ENCODE assay signal across 16 cellular contexts in the genomic region with DNA sequence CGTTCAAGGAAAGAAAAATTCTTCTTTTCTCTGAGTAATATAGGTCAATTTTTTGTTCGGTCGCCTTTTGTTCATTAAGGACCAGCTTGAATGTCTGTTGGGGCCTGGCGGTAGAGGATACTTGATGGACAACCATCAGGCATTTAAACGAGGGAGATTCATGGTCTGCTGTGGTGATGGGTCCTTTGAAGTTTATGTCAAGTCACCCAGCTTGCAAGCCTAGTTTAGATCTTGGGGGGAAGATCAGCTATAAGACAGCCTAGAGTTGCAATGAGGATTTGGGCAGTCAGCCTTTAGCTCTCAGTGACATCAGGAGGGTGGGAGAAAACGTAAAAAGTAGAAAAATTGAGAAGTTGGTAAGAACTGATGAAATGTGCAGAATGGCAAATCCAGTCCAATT.
DNase-seq lines count a peak whose midpoint lies in the region; ATAC-seq, FAIRE-seq and TF ChIP-seq lines count a peak whose summit lies in the region.
"Had no signal": no experiment of that assay in that cellular context is flagged by ENCODE, and none has a peak within 500 bp of the region (broad histone marks: within the 10 kb centered on the region; RNA-seq: fewer than 3 reads in every experiment).

No MANE protein-coding gene starts in this region.

- no peak overlapping the region for H4K5ac ChIP-seq in H1 (ENCODE audit: insufficient read length, low read depth, low read length)

- no peak overlapping the region for H3K56ac ChIP-seq in H1 (replicated peaks; ENCODE audit: insufficient read length, low read depth, low read length)

- no peaks in the 10 kb centered on the region for H3K36me3 ChIP-seq in SK-N-MC (ENCODE audit: insufficient read depth, low read length)
- no peaks in the 10 kb centered on the region for H3K36me3 ChIP-seq in H1 (ENCODE audit: control insufficient read depth in 2 of 4, insufficient read depth in 4 of 4, low read length in 3 of 4)
- H3K36me3 ChIP-seq: BLaER1 had no signal

- H3K79me2 ChIP-seq in H1 (ENCODE audit: control insufficient read depth in 1 of 2, insufficient read depth in 2 of 2, low read length in 2 of 2): no peaks in the 10 kb centered on the region; a peak in 1 of 4 replicates

- CTCF ChIA-PET in H1 (lab: Charles Lee; ENCODE audit: partially characterized antibody): interaction anchor here (0.6 to 1.8 kb wide), 8 partner anchors 15 to 146 kb away, joined by 3 to 9 read pairs (median 4); no protein-coding TSS in a partner anchor

- H3K4me1 ChIP-seq in H1 (replicated peaks in 1 of 4; ENCODE audit: control insufficient read depth in 3 of 4, insufficient read depth in 4 of 4, low read length in 3 of 4): peaks cover 3 to 16% (median 5%) of the 10 kb centered on the region in 4 experiments
- H3K4me1 ChIP-seq: A549 had no signal

- no peak overlapping the region for H2AK5ac ChIP-seq in H1 (ENCODE audit: low read depth, low read length)

- H3K14ac ChIP-seq in H1 (ENCODE audit: insufficient read length): no peak overlapping the region

- no peak overlapping the region for H3K27ac ChIP-seq in SK-N-MC
- H3K27ac ChIP-seq in H1 (ENCODE audit: low read depth, low read length): no peak overlapping the region
- H3K27ac ChIP-seq: A549, BLaER1, HL-60 had no signal

- TF ChIP-seq EP300 in H1 (IDR thresholded peaks at IDR 0.05; ENCODE audit: borderline replicate concordance in 1 of 2, low read depth in 2 of 2, low read length in 2 of 2): no peak

- no peak overlapping the region for H3K4me3 Mint-ChIP-seq in nephron progenitor cell
- H3K4me3 Mint-ChIP-seq in type B pancreatic cell: peak overlapping the region; percentile 21
- H3K4me3 Mint-ChIP-seq: CD8-positive, alpha-beta memory T cell had no signal

- no peak for FAIRE-seq in H1 (lab: Jason Lieb, UNC)
- FAIRE-seq: A549, GM19239 had no signal

- no peak overlapping the region for H2BK5ac ChIP-seq in H1 (ENCODE audit: low read depth, low read length)

- no peak for TF ChIP-seq POLR2A in H1 (IDR thresholded peaks at IDR 0.05; ENCODE audit: control extremely low read depth in 1 of 2, low read depth in 2 of 2, low read length in 2 of 2)

- no peak overlapping the region for H2AFZ ChIP-seq in H1 (ENCODE audit: low read length)

- DNase-seq in SK-N-MC (ENCODE audit: low read depth, low spot score) (no peak), H1 (ENCODE audit: low read depth in 1 of 2, low spot score in 2 of 2) (no peak), nephron progenitor cell (no peak), type B pancreatic cell (ENCODE audit: extremely low spot score, unreplicated experiment) (no peak), G401 (ENCODE audit: low spot score) (no peak), UCSD-AML1 (lab: John Stamatoyannopoulos, UW; ENCODE audit: unreplicated experiment) (no peak)
- DNase-seq: Caco-2; CD8-positive, alpha-beta memory T cell; DND-41; GF-D8; HCEC 1CT had no signal

- peaks cover 3% of the 10 kb centered on the region for H3K27me3 Mint-ChIP-seq in nephron progenitor cell (ENCODE audit: low read depth, poor library complexity)
- no peaks in the 10 kb centered on the region for H3K27me3 Mint-ChIP-seq in type B pancreatic cell

- H2BK15ac ChIP-seq in H1 (ENCODE audit: low read length): no peak overlapping the region

- no peaks in the 10 kb centered on the region for H4K20me1 ChIP-seq in H1 (replicated peaks in 1 of 2; ENCODE audit: control insufficient read depth in 1 of 2, insufficient read depth in 2 of 2, low read length in 2 of 2)
- H4K20me1 ChIP-seq: BLaER1 had no signal

- no peak overlapping the region for H4K8ac ChIP-seq in H1 (ENCODE audit: extremely low read depth, insufficient read depth, low read length)

- 0 out of 2 replicates have a peak overlapping the region, but pooled peaks have one; percentile 10 for H2BK12ac ChIP-seq in H1 (ENCODE audit: low read depth, low read length)

- TF ChIP-seq CTCF in H1 (IDR thresholded peaks at IDR 0.05; ENCODE audit: control extremely low read depth in 1 of 3, insufficient read depth in 1 of 3, low read depth in 1 of 3, low read length in 3 of 3): no peak
- no peak for TF ChIP-seq CTCF in nephron progenitor cell (IDR thresholded peaks at IDR 0.05)
- no peak for TF ChIP-seq CTCF in type B pancreatic cell (conservative IDR thresholded peaks at IDR 0.05)

- H3K9ac ChIP-seq in SK-N-MC (ENCODE audit: insufficient read length) (peak overlapping the region; percentile 7), H1 (replicated peaks in 1 of 4; ENCODE audit: extremely low read depth in 1 of 4, low read depth in 3 of 4, low read length in 3 of 4) (no peak overlapping the region)
- H3K9ac ChIP-seq: BLaER1 had no signal

- H3K23ac ChIP-seq in H1 (ENCODE audit: insufficient read length): no peak overlapping the region

- 82% methylated on average over 6 of the region's 6 CpGs; no CpG with 5 or more reads in 1 of the 2 experiments for WGBS in H1 (ENCODE audit: extremely low coverage in 1 of 2, insufficient coverage in 1 of 2, insufficient read length in 1 of 2, insufficient replicate concordance in 2 of 2, low coverage in 1 of 2, low lambda C conversion rate in 2 of 2, missing lambda C conversion rate in 1 of 2), 2 experiments

- H3K4me3 ChIP-seq in SK-N-MC (no peak overlapping the region), H1 (ENCODE audit: extremely low read depth in 1 of 4, insufficient read depth in 2 of 4, low read depth in 3 of 4, low read length in 4 of 4) (no peak overlapping the region)
- H3K4me3 ChIP-seq: A549, BLaER1 had no signal

- no peak overlapping the region for H2BK20ac ChIP-seq in H1 (ENCODE audit: low read length)

- H3K9me3 ChIP-seq in SK-N-MC (ENCODE audit: low read depth, low read length) (no peaks in the 10 kb centered on the region), H1 (ENCODE audit: insufficient read depth in 2 of 2, low read depth in 1 of 2, low read length in 1 of 2) (no peaks in the 10 kb centered on the region)
- H3K9me3 ChIP-seq: A549, BLaER1, Caco-2 had no signal

- H3K23me2 ChIP-seq in H1 (ENCODE audit: low read depth, low read length): no peaks in the 10 kb centered on the region

- in situ Hi-C loops in G401 (cut with HindIII; ENCODE audit: low sequenced_read_pairs): no loop called here

- H3K36me3 Mint-ChIP-seq in nephron progenitor cell (ENCODE audit: low read depth) (no peaks in the 10 kb centered on the region), type B pancreatic cell (no peaks in the 10 kb centered on the region)
- H3K36me3 Mint-ChIP-seq: CD8-positive, alpha-beta memory T cell had no signal

- peaks cover 63% of the 10 kb centered on the region for H3K4me1 Mint-ChIP-seq in nephron progenitor cell
- H3K4me1 Mint-ChIP-seq in type B pancreatic cell (ENCODE audit: unreplicated experiment): peaks cover 24% of the 10 kb centered on the region

- no peak overlapping the region for H2BK120ac ChIP-seq in H1 (replicated peaks; ENCODE audit: low read depth, low read length)

- no peak overlapping the region for H3K4ac ChIP-seq in H1 (replicated peaks; ENCODE audit: insufficient read length, low read depth, low read length)

- no peaks in the 10 kb centered on the region for H3K79me1 ChIP-seq in H1 (ENCODE audit: low read depth, low read length)

- ATAC-seq in HG03175 (IDR thresholded peaks at IDR 0.05; ENCODE audit: unreplicated experiment): no peak
- ATAC-seq: A549 had no signal

- H3K27ac Mint-ChIP-seq in nephron progenitor cell (peak overlapping the region; percentile 13), type B pancreatic cell (peak overlapping the region; percentile 19)

- no peak overlapping the region for H4K91ac ChIP-seq in H1 (replicated peaks; ENCODE audit: insufficient read length, low read length)

- H3K9me3 Mint-ChIP-seq in nephron progenitor cell (no peaks in the 10 kb centered on the region), type B pancreatic cell (peaks cover under 1% of the 10 kb centered on the region)
- H3K9me3 Mint-ChIP-seq: CD8-positive, alpha-beta memory T cell had no signal

- TF ChIP-seq RAD21 in H1 (IDR thresholded peaks at IDR 0.05 in 1 of 2, conservative IDR thresholded peaks at IDR 0.05 in 1 of 2; ENCODE audit: low read depth in 2 of 2, low read length in 2 of 2): no peak

- no peak overlapping the region for H3K4me2 ChIP-seq in H1 (ENCODE audit: insufficient read depth in 1 of 2, low read depth in 2 of 2, low read length in 2 of 2)
- H3K4me2 ChIP-seq: A549 had no signal

- H3K18ac ChIP-seq in H1 (ENCODE audit: extremely low read depth, low read length): peak overlapping the region; percentile 63; the same call in 1 of the 2 replicates

- H3K27me3 ChIP-seq in H1 (replicated peaks in 1 of 4; ENCODE audit: control insufficient read depth in 3 of 4, extremely low read depth in 1 of 4, insufficient read depth in 3 of 4, low read length in 3 of 4): no peaks in the 10 kb centered on the region
- H3K27me3 ChIP-seq: BLaER1 had no signal

- POLR2A ChIA-PET in H1 (lab: Charles Lee; ENCODE audit: partially characterized antibody): interaction anchor here (3.1 kb wide), 1 partner anchor 78 kb away, joined by 10 read pairs; no protein-coding TSS in a partner anchor

TF ChIP-seq in H1, 55 proteins besides CTCF, POLR2A, EP300 and RAD21 (continues in another document):
- TF ChIP-seq SIN3A (conservative IDR thresholded peaks at IDR 0.05 in 1 of 2, IDR thresholded peaks at IDR 0.05 in 1 of 2; ENCODE audit: low read depth in 1 of 2, low read length in 2 of 2): no peak
- no peak for TF ChIP-seq SP2 (IDR thresholded peaks at IDR 0.05; ENCODE audit: low read length)
- no peak for TF ChIP-seq POLR2AphosphoS5 (IDR thresholded peaks at IDR 0.05; ENCODE audit: low read depth, low read length)
- TF ChIP-seq, protein P1, sequence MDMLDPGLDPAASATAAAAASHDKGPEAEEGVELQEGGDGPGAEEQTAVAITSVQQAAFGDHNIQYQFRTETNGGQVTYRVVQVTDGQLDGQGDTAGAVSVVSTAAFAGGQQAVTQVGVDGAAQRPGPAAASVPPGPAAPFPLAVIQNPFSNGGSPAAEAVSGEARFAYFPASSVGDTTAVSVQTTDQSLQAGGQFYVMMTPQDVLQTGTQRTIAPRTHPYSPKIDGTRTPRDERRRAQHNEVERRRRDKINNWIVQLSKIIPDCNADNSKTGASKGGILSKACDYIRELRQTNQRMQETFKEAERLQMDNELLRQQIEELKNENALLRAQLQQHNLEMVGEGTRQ (IDR thresholded peaks at IDR 0.05; ENCODE audit: low read length): no peak
- no peak for TF ChIP-seq YY1 (IDR thresholded peaks at IDR 0.05; ENCODE audit: low read depth, low read length)
- TF ChIP-seq SRF (IDR thresholded peaks at IDR 0.05; ENCODE audit: low read depth, low read length): no peak
- TF ChIP-seq RFX5 (IDR thresholded peaks at IDR 0.05; ENCODE audit: borderline replicate concordance, low read depth, low read length): no peak
- no peak for TF ChIP-seq POU5F1 (IDR thresholded peaks at IDR 0.05; ENCODE audit: low read depth, low read length)
- no peak for TF ChIP-seq EGR1 (IDR thresholded peaks at IDR 0.05; ENCODE audit: borderline replicate concordance, low read depth, low read length)
- TF ChIP-seq, protein P2, sequence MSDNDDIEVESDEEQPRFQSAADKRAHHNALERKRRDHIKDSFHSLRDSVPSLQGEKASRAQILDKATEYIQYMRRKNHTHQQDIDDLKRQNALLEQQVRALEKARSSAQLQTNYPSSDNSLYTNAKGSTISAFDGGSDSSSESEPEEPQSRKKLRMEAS (IDR thresholded peaks at IDR 0.05): no peak
- no peak for TF ChIP-seq MAFK (IDR thresholded peaks at IDR 0.05; ENCODE audit: low read depth, low read length)
- TF ChIP-seq HDAC6 (IDR thresholded peaks at IDR 0.05; ENCODE audit: low read depth, low read length): no peak
